In the genomic region with DNA sequence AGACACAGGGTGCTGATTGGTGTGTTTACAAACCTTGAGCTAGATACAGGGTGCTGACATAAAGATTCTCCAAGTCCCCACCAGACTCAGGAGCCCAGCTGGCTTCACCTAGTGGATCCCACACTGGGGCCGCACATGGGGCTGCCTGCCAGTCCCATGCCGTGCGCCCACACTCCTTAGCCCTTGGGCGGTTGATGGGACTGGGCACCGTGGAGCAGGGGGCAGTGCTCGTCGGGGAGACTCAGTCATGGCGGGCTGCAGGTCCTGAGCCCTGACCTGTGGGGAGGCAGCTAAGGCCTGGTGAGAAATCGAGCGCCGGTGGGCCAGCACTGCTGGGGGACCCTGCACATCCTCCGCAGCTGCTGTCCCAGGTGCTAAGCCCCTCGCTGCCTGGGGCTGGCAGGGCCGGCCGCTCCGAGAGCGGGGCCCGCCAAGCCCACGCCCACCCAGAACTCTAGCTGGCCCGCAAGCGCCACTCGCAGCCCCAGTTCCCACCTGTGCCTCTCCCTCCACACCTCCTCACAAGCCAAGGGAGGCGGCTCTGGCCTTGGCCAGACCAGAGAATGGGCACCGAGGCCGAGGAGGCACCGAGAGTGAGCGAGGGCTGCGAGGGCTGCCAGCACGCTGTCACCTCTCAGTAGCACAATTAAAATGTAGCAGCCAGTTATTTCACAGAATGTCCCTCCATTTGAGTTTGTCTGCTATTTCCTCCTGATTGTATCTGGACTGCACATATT, we compare ENCODE assay signal across 8 cellular contexts.
"Had no signal": no experiment of that assay in that cellular context is flagged by ENCODE, and none has a peak within 500 bp of the region (broad histone marks: within the 10 kb centered on the region; RNA-seq: fewer than 3 reads in every experiment).

No MANE protein-coding gene starts in this region.

- H3K4me3 ChIP-seq: HAP-1 had no signal

- ATAC-seq: HCT116, HepG2 had no signal

- FAIRE-seq: HepG2 had no signal

- H3K27ac ChIP-seq: HL-60 had no signal

- H3K36me3 ChIP-seq: HAP-1 had no signal

- DNase-seq: GOT3, H7, HFFc6, KBM-7 had no signal

- H3K9me3 ChIP-seq: HAP-1 had no signal

- H3K4me1 ChIP-seq: HAP-1 had no signal
